In the genomic region with DNA sequence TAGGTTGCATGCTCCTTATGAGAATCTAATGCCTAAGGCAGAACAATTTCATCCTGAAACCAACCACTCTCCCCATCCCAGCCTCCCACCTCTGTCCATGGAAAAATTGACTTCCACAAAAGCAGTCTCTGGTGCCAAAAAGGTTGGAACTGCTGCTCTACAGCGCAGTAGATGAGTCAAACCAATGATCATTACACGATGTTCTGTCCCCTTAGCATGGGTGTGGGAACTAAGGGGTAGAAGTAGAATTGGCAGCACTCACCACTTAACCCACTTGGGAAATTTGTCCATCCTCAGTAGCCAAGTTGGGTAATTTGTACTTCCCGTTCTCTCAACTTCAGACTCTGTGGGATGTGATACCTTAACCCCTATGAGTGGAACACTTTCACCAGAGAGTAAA, we compare ENCODE assay signal across 16 cellular contexts.
DNase-seq lines count a peak whose midpoint lies in the region; ATAC-seq and TF ChIP-seq lines count a peak whose summit lies in the region.
"Had no signal": no experiment of that assay in that cellular context is flagged by ENCODE, and none has a peak within 500 bp of the region (broad histone marks: within the 10 kb centered on the region; RNA-seq: fewer than 3 reads in every experiment).

No MANE protein-coding gene starts in this region.

- H3K27me3 ChIP-seq in BLaER1: no peaks in the 10 kb centered on the region

- H3K4me3 Mint-ChIP-seq in stimulated activated effector memory CD8-positive, alpha-beta T cell treated with anti-CD3 and anti-CD28 coated beads, Interleukin-12 subunit alpha, Interleukin-12 subunit beta, amount 100 ng/mL, for 72 hours: no peak overlapping the region
- H3K4me3 Mint-ChIP-seq: CD4-positive, CD25-positive, alpha-beta regulatory T cell had no signal

- no peak overlapping the region for H3K27ac Mint-ChIP-seq in stimulated activated effector memory CD8-positive, alpha-beta T cell treated with anti-CD3 and anti-CD28 coated beads, Interleukin-12 subunit alpha, Interleukin-12 subunit beta, amount 100 ng/mL, for 72 hours
- H3K27ac Mint-ChIP-seq: CD4-positive, CD25-positive, alpha-beta regulatory T cell had no signal

- no peaks in the 10 kb centered on the region for H3K9me3 Mint-ChIP-seq in stimulated activated effector memory CD8-positive, alpha-beta T cell treated with anti-CD3 and anti-CD28 coated beads, Interleukin-12 subunit alpha, Interleukin-12 subunit beta, amount 100 ng/mL, for 72 hours

- no peaks in the 10 kb centered on the region for H3K4me1 Mint-ChIP-seq in stimulated activated effector memory CD8-positive, alpha-beta T cell treated with anti-CD3 and anti-CD28 coated beads, Interleukin-12 subunit alpha, Interleukin-12 subunit beta, amount 100 ng/mL, for 72 hours
- H3K4me1 Mint-ChIP-seq: CD4-positive, CD25-positive, alpha-beta regulatory T cell had no signal

- DNase-seq in fibroblast of the aortic adventitia (ENCODE audit: low read depth) (peak; percentile 6), sciatic nerve (ENCODE audit: low spot score) (no peak), NCI-H1694 (lab: John Stamatoyannopoulos, UW) (no peak), OCI-M2 (lab: John Stamatoyannopoulos, UW; ENCODE audit: unreplicated experiment) (no peak)
- DNase-seq in stimulated activated effector memory CD8-positive, alpha-beta T cell treated with anti-CD3 and anti-CD28 coated beads, Interleukin-12 subunit alpha, Interleukin-12 subunit beta, amount 100 ng/mL, for 72 hours (ENCODE audit: low spot score in 2 of 2): no peak
- DNase-seq: CD4-positive, CD25-positive, alpha-beta regulatory T cell; EL; H7; NCI-H1436; NCI-H2081; NCI-H510A treated with DMSO at 0.1 percent for 48 hours; NCI-H82; PC-9 had no signal

- no peak for TF ChIP-seq CTCF in fibroblast of the aortic adventitia (IDR thresholded peaks at IDR 0.05; ENCODE audit: insufficient read depth, low read length)

- H3K4me3 ChIP-seq in BLaER1 (no peak overlapping the region), fibroblast of the aortic adventitia (ENCODE audit: low read depth, low read length) (no peak overlapping the region)
- H3K4me3 ChIP-seq: PC-9 had no signal

- no peaks in the 10 kb centered on the region for H3K36me3 Mint-ChIP-seq in stimulated activated effector memory CD8-positive, alpha-beta T cell treated with anti-CD3 and anti-CD28 coated beads, Interleukin-12 subunit alpha, Interleukin-12 subunit beta, amount 100 ng/mL, for 72 hours
- H3K36me3 Mint-ChIP-seq: CD4-positive, CD25-positive, alpha-beta regulatory T cell had no signal

- peaks cover 78% of the 10 kb centered on the region for H3K36me3 ChIP-seq in BLaER1

- H3K4me1 ChIP-seq in BLaER1: peaks cover 31% of the 10 kb centered on the region; the same call in 1 of the 2 replicates

- intact Hi-C loops in sciatic nerve (cut with DNase I): no loop called here

- H3K27ac ChIP-seq in BLaER1 (no peak overlapping the region), angular gyrus (ENCODE audit: low read depth, low read length) (peak overlapping the region; percentile 35)
- H3K27ac ChIP-seq: PC-9 had no signal

- peaks cover 87% of the 10 kb centered on the region for H4K20me1 ChIP-seq in BLaER1

- H3K4me2 ChIP-seq in BLaER1: 0 out of 2 replicates have a peak overlapping the region, but pooled peaks have one; percentile 10
- H3K4me2 ChIP-seq: PC-9 had no signal

- peaks cover 20% of the 10 kb centered on the region for H3K9me3 ChIP-seq in BLaER1

- ATAC-seq in sciatic nerve: peak; percentile 94
- ATAC-seq in stimulated activated effector memory CD8-positive, alpha-beta T cell treated with anti-CD3 and anti-CD28 coated beads, Interleukin-12 subunit alpha, Interleukin-12 subunit beta, amount 100 ng/mL, for 72 hours: no peak
- ATAC-seq in GM21367 (IDR thresholded peaks at IDR 0.05; ENCODE audit: unreplicated experiment): no peak

- H3K9ac ChIP-seq in BLaER1: no peak overlapping the region
